Comparison of ENCODE assay signal across 13 cellular contexts in the genomic region with DNA sequence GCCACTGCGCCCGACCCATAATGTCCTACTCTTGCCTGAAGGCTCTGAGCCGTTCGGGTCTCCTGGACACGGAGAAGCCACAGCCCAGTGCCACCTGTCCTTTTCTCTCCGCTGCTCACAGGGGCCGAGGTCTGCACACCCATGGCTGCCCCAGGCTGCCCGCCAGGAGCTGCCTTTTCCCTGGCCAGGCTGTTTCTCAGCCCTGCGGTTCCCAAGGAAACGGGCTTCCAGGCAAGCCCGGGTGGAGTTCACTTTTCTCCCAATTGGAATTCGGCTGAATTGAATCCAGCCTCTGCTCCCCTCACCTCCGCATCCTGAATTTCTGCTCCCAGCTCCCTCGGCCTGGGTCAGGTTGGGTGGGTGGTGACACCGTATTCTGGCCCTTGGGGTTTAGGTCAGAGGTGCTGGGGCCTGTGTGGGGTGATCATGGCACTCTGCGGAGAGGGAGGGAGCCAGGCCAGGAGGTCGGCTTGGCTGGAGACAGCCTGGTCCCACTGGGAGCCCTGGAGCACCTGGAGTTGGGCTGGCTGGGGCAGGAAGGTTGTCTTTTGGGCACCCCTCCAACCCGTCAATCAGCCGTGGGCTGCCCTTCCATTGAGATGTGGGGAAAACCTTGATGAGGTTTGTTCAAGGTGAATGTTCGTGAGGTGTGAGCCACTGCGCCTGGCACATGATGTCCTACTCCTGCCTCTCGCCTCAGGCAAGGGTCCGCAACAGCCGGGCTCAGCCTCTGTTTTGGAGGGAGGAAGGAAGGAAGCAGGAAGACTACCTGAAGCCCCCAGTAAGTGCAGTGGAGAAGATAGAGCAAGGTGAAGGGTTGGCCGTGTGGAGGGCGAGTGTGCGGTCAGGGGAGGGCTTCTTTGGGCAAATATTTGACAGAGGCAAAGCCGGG. TPM values are rescaled to one million over a fixed set of nuclear protein-coding genes. Genes with fewer than 3 reads are reported as not detected.
A peak's percentile ranks its signal among the peaks of the same experiment; 100 is the strongest.
DNase-seq lines count a peak whose midpoint lies in the region; ATAC-seq and TF ChIP-seq lines count a peak whose summit lies in the region.
"Had no signal": no experiment of that assay in that cellular context is flagged by ENCODE, and none has a peak within 500 bp of the region (broad histone marks: within the 10 kb centered on the region; RNA-seq: fewer than 3 reads in every experiment).

No MANE protein-coding gene starts in this region.

- no peak overlapping the region for H2BK5ac ChIP-seq in mesendoderm (ENCODE audit: low read length)

- ATAC-seq in WTC11 (peak; percentile 1; the same call in 1 of the 2 replicates), HG03469 (IDR thresholded peaks at IDR 0.05; ENCODE audit: unreplicated experiment) (no peak)
- ATAC-seq: foreskin keratinocyte; Right ventricle myocardium inferior; stimulated activated naive CD8-positive, alpha-beta T cell treated with anti-CD3 and anti-CD28 coated beads, Interleukin-15, Interleukin-2, amounts not matched to agents 100 U/mL and 50 U/mL, for 24 hours had no signal

- peaks cover 0 to 13% (median 9%) of the 10 kb centered on the region in 11 experiments; a peak in 14 of 22 replicates for H3K9me3 ChIP-seq in BLaER1 treated with 17β-estradiol and CSF1 and Interleukin-3, amounts not matched to agents 10 nM and 100 nM (replicated peaks in 1 of 11)
- no peaks in the 10 kb centered on the region for H3K9me3 ChIP-seq in GM23248 (ENCODE audit: low read depth)
- H3K9me3 ChIP-seq in effector memory CD4-positive, alpha-beta T cell (ENCODE audit: control insufficient read depth, low read length): no peaks in the 10 kb centered on the region

- no peaks in the 10 kb centered on the region for H3K27me3 Mint-ChIP-seq in WTC11 (ENCODE audit: low read depth)

- POLR2A ChIA-PET in WTC11 (lab: Charles Lee): interaction anchor here (0.7 kb wide), 1 partner anchor 21 kb away, joined by 3 read pairs; no protein-coding TSS in a partner anchor

- in situ Hi-C loops in GM23248 (cut with MboI): no loop called here

- peaks cover 0 to 32% (median 0%) of the 10 kb centered on the region in 11 experiments; a peak in 4 of 22 replicates for H4K20me1 ChIP-seq in BLaER1 treated with 17β-estradiol and CSF1 and Interleukin-3, amounts not matched to agents 10 nM and 100 nM
- no peaks in the 10 kb centered on the region for H4K20me1 ChIP-seq in GM23248 (ENCODE audit: insufficient read depth)

- H4K5ac ChIP-seq in mesendoderm (ENCODE audit: low read length): no peak overlapping the region

- H3K36me3 ChIP-seq in BLaER1 treated with 17β-estradiol and CSF1 and Interleukin-3, amounts not matched to agents 10 nM and 100 nM: peaks cover 0 to 9% (median 4%) of the 10 kb centered on the region in 11 experiments; a peak in 7 of 22 replicates
- H3K36me3 ChIP-seq in GM23248 (ENCODE audit: low read depth) (no peaks in the 10 kb centered on the region), mesendoderm (ENCODE audit: control insufficient read depth, insufficient read depth, low read length) (no peaks in the 10 kb centered on the region)
- no peaks in the 10 kb centered on the region for H3K36me3 ChIP-seq in effector memory CD4-positive, alpha-beta T cell (ENCODE audit: control insufficient read depth, insufficient read depth, low read length)
- H3K36me3 ChIP-seq: cardiac muscle cell had no signal

- H3K4me3 ChIP-seq in BLaER1 treated with 17β-estradiol and CSF1 and Interleukin-3, amounts not matched to agents 10 nM and 100 nM: no peak overlapping the region
- H3K4me3 ChIP-seq in GM23248 (no peak overlapping the region), mesendoderm (ENCODE audit: low read length) (no peak overlapping the region)
- no peak overlapping the region for H3K4me3 ChIP-seq in effector memory CD4-positive, alpha-beta T cell (ENCODE audit: insufficient read depth, low read depth, low read length, poor library complexity, severe bottlenecking)
- H3K4me3 ChIP-seq: cardiac muscle cell, skin epidermis had no signal

- DNase-seq in GM23248: peak; percentile 59
- DNase-seq in WTC11 (ENCODE audit: low spot score): no peak
- DNase-seq in mesendoderm: peak; percentile 69
- no peak for DNase-seq in cerebellum (ENCODE audit: low spot score)
- DNase-seq in effector memory CD4-positive, alpha-beta T cell: no peak
- DNase-seq: foreskin keratinocyte; stimulated activated naive CD8-positive, alpha-beta T cell treated with anti-CD3 and anti-CD28 coated beads, Interleukin-15, Interleukin-2, amounts not matched to agents 100 U/mL and 50 U/mL, for 24 hours had no signal

- peaks cover 7% of the 10 kb centered on the region for H3K9me3 Mint-ChIP-seq in WTC11

- H3K27me3 ChIP-seq in BLaER1 treated with 17β-estradiol and CSF1 and Interleukin-3, amounts not matched to agents 10 nM and 100 nM: no peaks in the 10 kb centered on the region
- H3K27me3 ChIP-seq in GM23248 (replicated peaks; ENCODE audit: insufficient read depth) (no peaks in the 10 kb centered on the region), mesendoderm (ENCODE audit: insufficient read depth, low read length, poor library complexity) (no peaks in the 10 kb centered on the region)
- no peaks in the 10 kb centered on the region for H3K27me3 ChIP-seq in effector memory CD4-positive, alpha-beta T cell (replicated peaks; ENCODE audit: control insufficient read depth, insufficient read depth, low read length, poor library complexity, severe bottlenecking)
- H3K27me3 ChIP-seq: cardiac muscle cell, foreskin keratinocyte had no signal

- CTCF ChIA-PET in WTC11 (lab: Charles Lee): interaction anchor here (1.0 to 2.4 kb wide), 3 partner anchors 125 to 158 kb away, joined by 3 to 12 read pairs (median 5); no protein-coding TSS in a partner anchor

- H3F3A ChIP-seq in GM23248 (ENCODE audit: insufficient read depth): no peaks in the 10 kb centered on the region

- H3K23ac ChIP-seq in mesendoderm (ENCODE audit: low read length): no peak overlapping the region

- peak overlapping the region; percentile 81 for H3K27ac Mint-ChIP-seq in WTC11

- H3K4ac ChIP-seq in mesendoderm (ENCODE audit: low read depth, low read length): no peak overlapping the region

- 33 to 36% methylated on average over 28 of the region's 28 CpGs for WGBS in GM23248 (ENCODE audit: low coverage in 1 of 2, low lambda C conversion rate in 2 of 2, missing lambda C conversion rate in 2 of 2), 2 experiments
- WGBS in mesendoderm (ENCODE audit: extremely low coverage, insufficient coverage, low lambda C conversion rate): no CpG with 5 or more reads among the region's 28 CpGs

- H3K4me3 Mint-ChIP-seq in WTC11: peak overlapping the region; percentile 60

- H3K79me2 ChIP-seq in GM23248 (ENCODE audit: insufficient read depth) (no peaks in the 10 kb centered on the region), mesendoderm (ENCODE audit: control insufficient read depth, insufficient read depth, low read length) (no peaks in the 10 kb centered on the region)

- H3K4me1 ChIP-seq in BLaER1 treated with 17β-estradiol and CSF1 and Interleukin-3, amounts not matched to agents 10 nM and 100 nM: peaks cover 66 to 97% (median 93%) of the 10 kb centered on the region in 10 experiments
- H3K4me1 ChIP-seq in GM23248 (ENCODE audit: insufficient read depth): no peaks in the 10 kb centered on the region
- no peaks in the 10 kb centered on the region for H3K4me1 ChIP-seq in mesendoderm (ENCODE audit: control insufficient read depth, low read depth, low read length)
- peaks cover 8% of the 10 kb centered on the region for H3K4me1 ChIP-seq in effector memory CD4-positive, alpha-beta T cell (ENCODE audit: control insufficient read depth, insufficient read depth, low read length, poor library complexity, severe bottlenecking)

- no peaks in the 10 kb centered on the region for H3K9me2 ChIP-seq in GM23248 (ENCODE audit: insufficient read depth)

- H3K27ac ChIP-seq in BLaER1 treated with 17β-estradiol and CSF1 and Interleukin-3, amounts not matched to agents 10 nM and 100 nM: peak overlapping the region in 3 of 11 experiments; percentile 6 to 94 (median 22); a peak in 5 of 22 replicates
- H3K27ac ChIP-seq in GM23248 (no peak overlapping the region), mesendoderm (ENCODE audit: low read depth, low read length) (no peak overlapping the region)
- no peak overlapping the region for H3K27ac ChIP-seq in effector memory CD4-positive, alpha-beta T cell (ENCODE audit: insufficient read depth, low read length, poor library complexity, severe bottlenecking)
- H3K27ac ChIP-seq: cardiac muscle cell, foreskin keratinocyte, HL-60 had no signal

- H2BK120ac ChIP-seq in mesendoderm (ENCODE audit: low read depth, low read length): no peak overlapping the region

- H2AFZ ChIP-seq in GM23248: no peak overlapping the region

- no peaks in the 10 kb centered on the region for H3K79me1 ChIP-seq in mesendoderm (ENCODE audit: low read length)

- peak overlapping the region in 7 of 11 experiments; percentile 18 to 99 (median 42); a peak in 11 of 22 replicates for H3K4me2 ChIP-seq in BLaER1 treated with 17β-estradiol and CSF1 and Interleukin-3, amounts not matched to agents 10 nM and 100 nM
- H3K4me2 ChIP-seq in GM23248 (ENCODE audit: unreplicated experiment): no peak overlapping the region
- H3K4me2 ChIP-seq in mesendoderm (ENCODE audit: low read length): peak overlapping the region; percentile 14

- peak overlapping the region; percentile 74 for H3K56ac ChIP-seq in mesendoderm (ENCODE audit: low read length)

- H3K36me3 Mint-ChIP-seq in WTC11: peaks cover 6% of the 10 kb centered on the region; the same call in 1 of the 2 replicates

- no peak overlapping the region for H3K18ac ChIP-seq in mesendoderm (ENCODE audit: low read length)

- no peak overlapping the region for H2AK5ac ChIP-seq in mesendoderm (ENCODE audit: low read length)

- no peak overlapping the region for H4K8ac ChIP-seq in mesendoderm (ENCODE audit: low read depth, low read length)

- peaks cover 22% of the 10 kb centered on the region for H3K4me1 Mint-ChIP-seq in WTC11

- 0 out of 22 replicates have a peak overlapping the region, but pooled peaks of 1 of the 11 experiments have one; percentile 7 for H3K9ac ChIP-seq in BLaER1 treated with 17β-estradiol and CSF1 and Interleukin-3, amounts not matched to agents 10 nM and 100 nM
- H3K9ac ChIP-seq in GM23248 (no peak overlapping the region), mesendoderm (ENCODE audit: low read length) (peak overlapping the region; percentile 45)

- H2BK15ac ChIP-seq in mesendoderm (replicated peaks; ENCODE audit: low read depth): no peak overlapping the region

- TF ChIP-seq CTCF in WTC11 (IDR thresholded peaks at IDR 0.05): no peak

RNA-seq across cellular contexts. Expression of a gene that starts 25.1 kb away (rescaled TPM):
- total RNA-seq in GM23248 (2014; rRNA removed; shearing (Covaris generic)): 22.3 and 25.2 TPM in 2 replicates
- polyA plus RNA-seq in GM23248 (2016; fragmentation: Nextera tagmentation; extraction: Ambion mirVana): 17.6 and 18.0 TPM in 2 replicates
- total RNA-seq in WTC11 (2021): 45.0 to 53.0 TPM (median 45.9 TPM) in 3 replicates
- polyA plus RNA-seq in mesendoderm (2013, experiment 1 of 2): 44.4 TPM
- 46.8 TPM for polyA plus RNA-seq in mesendoderm (2013, experiment 2 of 2)
- 16.7 TPM for total RNA-seq in cerebellum

RNA-seq across cellular contexts. Expression of a gene that starts 38.4 kb away (rescaled TPM):
- 6.7 and 7.8 TPM in 2 replicates for total RNA-seq in GM23248 (2014; rRNA removed; shearing (Covaris generic))
- polyA plus RNA-seq in GM23248 (2016; fragmentation: Nextera tagmentation; extraction: Ambion mirVana): 95.0 and 97.5 TPM in 2 replicates
- total RNA-seq in WTC11 (2021) (35.2 to 38.6 TPM (median 36.1 TPM) in 3 replicates), cerebellum (4.4 TPM)
- 115 TPM for polyA plus RNA-seq in mesendoderm (2013, experiment 1 of 2)
- 116 TPM for polyA plus RNA-seq in mesendoderm (2013, experiment 2 of 2)

RNA-seq across cellular contexts. Expression of a gene that starts 50.6 kb away (rescaled TPM):
- 29.3 and 35.2 TPM in 2 replicates for total RNA-seq in GM23248 (2014; rRNA removed; shearing (Covaris generic))
- polyA plus RNA-seq in GM23248 (2016; fragmentation: Nextera tagmentation; extraction: Ambion mirVana): 12.2 and 12.3 TPM in 2 replicates
- total RNA-seq in WTC11 (2021): 5.6 to 9.7 TPM (median 9.4 TPM) in 3 replicates
- polyA plus RNA-seq in mesendoderm (2013, experiment 1 of 2): 11.7 TPM
- polyA plus RNA-seq in mesendoderm (2013, experiment 2 of 2): 11.5 TPM
- 32.3 TPM for total RNA-seq in cerebellum

Comparison
In these comparisons a context has a peak if more than half of its experiments do, and no peak if none do; other contexts are left out.
1. DNase-seq: peak in GM23248 (single experiment) and mesendoderm (single experiment); none in WTC11 (single experiment), cerebellum (single experiment) and effector memory CD4-positive, alpha-beta T cell (0 of 3).